1 cellular context compared by ENCODE assay signal in genomic region chr6:150866147-150867073, GRCh38.
TF ChIP-seq lines count a peak whose summit lies in the region.

No MANE protein-coding gene starts in this region.

TF ChIP-seq in K562, 482 proteins besides CTCF, POLR2A, EP300 and RAD21 (continued from another document and continues in another):
- TF ChIP-seq E4F1 (CRISPR knock-in tag; IDR thresholded peaks at IDR 0.05; ENCODE audit: borderline replicate concordance) (no peak), BCOR (IDR thresholded peaks at IDR 0.05) (peak; percentile 24; the same call in 1 of the 2 replicates), HDGF (IDR thresholded peaks at IDR 0.05) (no peak), NONO (IDR thresholded peaks at IDR 0.05; ENCODE audit: low read depth in 2 of 2, low read length in 1 of 2) (peak in 1 of 2 experiments; percentile 80; a peak in 2 of 4 replicates), MXI1 (IDR thresholded peaks at IDR 0.05; ENCODE audit: low read depth, low read length) (peak; percentile 96), PHF20 (IDR thresholded peaks at IDR 0.05; ENCODE audit: partially characterized antibody) (peak; percentile 50), FOXJ3 (CRISPR knock-in tag; IDR thresholded peaks at IDR 0.05) (no peak), XRCC5 (IDR thresholded peaks at IDR 0.05; ENCODE audit: low read depth, low read length) (no peak), KDM4B (IDR thresholded peaks at IDR 0.05; ENCODE audit: borderline replicate concordance in 2 of 2, low read depth in 1 of 2) (no peak), HNRNPUL1 (IDR thresholded peaks at IDR 0.05; ENCODE audit: low read length) (no peak), FOSL1 (tag; conservative IDR thresholded peaks at IDR 0.05) (no peak), CHAMP1 (IDR thresholded peaks at IDR 0.05) (no peak), C11orf30 (IDR thresholded peaks at IDR 0.05; ENCODE audit: low read depth) (no peak), POLR3A (IDR thresholded peaks at IDR 0.05; ENCODE audit: borderline replicate concordance, extremely low read depth, insufficient read depth, insufficient read length) (no peak), ZNF224 (CRISPR knock-in tag; IDR thresholded peaks at IDR 0.05) (no peak), SIX5 (IDR thresholded peaks at IDR 0.05; ENCODE audit: borderline replicate concordance in 1 of 2, insufficient read depth in 1 of 2, low read depth in 1 of 2, low read length in 2 of 2) (no peak), ZFP30 (CRISPR knock-in tag; IDR thresholded peaks at IDR 0.05; ENCODE audit: borderline replicate concordance) (no peak), CGGBP1 (CRISPR knock-in tag; IDR thresholded peaks at IDR 0.05) (peak; percentile 53; the same call in 1 of the 2 replicates), ARNT (IDR thresholded peaks at IDR 0.05) (no peak), JUNB (CRISPR knock-in tag; conservative IDR thresholded peaks at IDR 0.05) (no peak), ZNF24 (IDR thresholded peaks at IDR 0.05) (no peak), CBX8 (IDR thresholded peaks at IDR 0.05; ENCODE audit: borderline replicate concordance, extremely low read depth, low read depth, low read length, poor library complexity, severe bottlenecking) (no peak), MIER1 (IDR thresholded peaks at IDR 0.05; ENCODE audit: low read depth) (no peak), ZKSCAN1 (IDR thresholded peaks at IDR 0.05; ENCODE audit: low read depth, low read length) (no peak), ZNF449 (CRISPR knock-in tag; IDR thresholded peaks at IDR 0.05) (no peak), HMG20B (CRISPR knock-in tag; IDR thresholded peaks at IDR 0.05) (no peak), ZNF384 (IDR thresholded peaks at IDR 0.05; ENCODE audit: low read depth, low read length) (no peak), ZNF217 (CRISPR knock-in tag; IDR thresholded peaks at IDR 0.05) (no peak), ZNF586 (CRISPR knock-in tag; conservative IDR thresholded peaks at IDR 0.05) (no peak), PTRF (tag; IDR thresholded peaks at IDR 0.05) (no peak), ESRRA (IDR thresholded peaks at IDR 0.05; ENCODE audit: borderline replicate concordance, low read depth) (no peak), ETV6 (IDR thresholded peaks at IDR 0.05; ENCODE audit: borderline replicate concordance in 1 of 2, low read depth in 2 of 2, low read length in 1 of 2) (no peak), ETV6 (CRISPR knock-in tag; IDR thresholded peaks at IDR 0.05; ENCODE audit: borderline replicate concordance) (no peak), HNRNPK (IDR thresholded peaks at IDR 0.05; ENCODE audit: low read depth, low read length, poor library complexity, severe bottlenecking) (peak; percentile 67), ELK1 (CRISPR knock-in tag; IDR thresholded peaks at IDR 0.05) (no peak), UBTF (IDR thresholded peaks at IDR 0.05; ENCODE audit: borderline replicate concordance in 1 of 2, low read depth in 2 of 2, low read length in 2 of 2) (peak in 1 of 2 experiments; percentile 80; a peak in 2 of 4 replicates), MXD1 (CRISPR knock-in tag; IDR thresholded peaks at IDR 0.05; ENCODE audit: borderline replicate concordance, poor library complexity, severe bottlenecking) (peak; percentile 96), MEF2D (tag; conservative IDR thresholded peaks at IDR 0.05; ENCODE audit: low read depth) (no peak), PYGO2 (tag; IDR thresholded peaks at IDR 0.05) (no peak), ATF1 (CRISPR knock-in tag; IDR thresholded peaks at IDR 0.05) (0 out of 2 replicates have a peak, but pooled peaks have one; percentile 4), ATF1 (tag; IDR thresholded peaks at IDR 0.05) (peak; percentile 6; the same call in 1 of the 2 replicates), TAF1 (IDR thresholded peaks at IDR 0.05; ENCODE audit: control insufficient read depth, extremely low read depth, insufficient read depth, low read length, severe bottlenecking) (no peak), MAFG (tag; conservative IDR thresholded peaks at IDR 0.05) (no peak), PURB (CRISPR knock-in tag; IDR thresholded peaks at IDR 0.05; ENCODE audit: low read depth) (no peak), BHLHE40 (IDR thresholded peaks at IDR 0.05; ENCODE audit: low read length) (peak; percentile 88), TBP (optimal IDR thresholded peaks at IDR 0.05; ENCODE audit: low read depth, low read length) (peak; percentile 16), ZKSCAN3 (CRISPR knock-in tag; IDR thresholded peaks at IDR 0.05) (no peak), SMARCA5 (IDR thresholded peaks at IDR 0.05) (no peak), L3MBTL2 (IDR thresholded peaks at IDR 0.05) (peak; percentile 62), CLOCK (CRISPR knock-in tag; IDR thresholded peaks at IDR 0.05; ENCODE audit: borderline replicate concordance) (peak; percentile 81), FOXP1 (CRISPR knock-in tag; IDR thresholded peaks at IDR 0.05) (peak; percentile 88), SIRT6 (IDR thresholded peaks at IDR 0.05; ENCODE audit: low read depth, low read length) (no peak), POLR2G (IDR thresholded peaks at IDR 0.05; ENCODE audit: low read depth, low read length) (peak; percentile 83), ZHX1 (conservative IDR thresholded peaks at IDR 0.05; ENCODE audit: low read length) (no peak), RBFOX2 (IDR thresholded peaks at IDR 0.05; ENCODE audit: low read depth, low read length) (peak; percentile 94), PCBP1 (IDR thresholded peaks at IDR 0.05; ENCODE audit: low read depth, low read length, poor library complexity, severe bottlenecking) (peak; percentile 97), NR2C2 (CRISPR knock-in tag; IDR thresholded peaks at IDR 0.05) (no peak), NR2C2 (tag; IDR thresholded peaks at IDR 0.05) (peak; percentile 73), ARHGAP35 (IDR thresholded peaks at IDR 0.05; ENCODE audit: partially characterized antibody) (no peak), ZNF431 (CRISPR knock-in tag; IDR thresholded peaks at IDR 0.05) (peak; percentile 64; the same call in 1 of the 2 replicates)
